30 cellular contexts compared by ENCODE assay signal in the genomic region with DNA sequence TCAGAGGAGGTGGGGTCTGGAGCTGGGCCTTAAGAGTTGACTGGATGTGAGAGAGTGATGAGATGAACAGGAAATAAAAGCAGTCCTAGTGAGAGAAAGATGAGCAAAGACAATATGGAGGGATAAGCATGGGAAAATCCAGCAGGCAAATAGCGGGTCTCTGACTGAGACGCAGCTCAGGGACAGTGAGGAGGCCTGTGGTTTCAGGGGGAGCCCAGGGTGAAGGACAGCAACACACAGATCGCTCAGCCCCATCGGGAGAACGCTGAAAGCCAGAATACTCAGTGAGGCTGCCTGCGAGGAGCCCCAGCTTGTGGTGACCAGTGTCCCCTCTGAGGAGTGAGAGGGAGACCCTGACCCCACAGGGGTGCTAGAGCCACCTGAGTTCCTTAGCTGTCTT. TPM values are rescaled to one million over a fixed set of nuclear protein-coding genes. Genes with fewer than 3 reads are reported as not detected.
"Had no signal": no experiment of that assay in that cellular context is flagged by ENCODE, and none has a peak within 500 bp of the region (broad histone marks: within the 10 kb centered on the region; RNA-seq: fewer than 3 reads in every experiment).

No MANE protein-coding gene starts in this region.

- H3K4me1 ChIP-seq: left lung, lower lobe of right lung, pancreas, prostate gland, sigmoid colon, spleen, suprapubic skin, tibial artery, uterus had no signal

- H3K4me3 Mint-ChIP-seq: immature natural killer cell; mesothelial cell of epicardium; naive B cell; natural killer cell; nephron progenitor cell; stimulated activated effector memory CD8-positive, alpha-beta T cell treated with anti-CD3 and anti-CD28 coated beads, Interleukin-12 subunit alpha, Interleukin-12 subunit beta, amount 100 ng/mL, for 72 hours; stimulated activated naive CD8-positive, alpha-beta T cell treated with anti-CD3 and anti-CD28 coated beads, Interleukin-15, Interleukin-2, amounts not matched to agents 100 ng/mL and 50 ng/mL, for 24 hours had no signal

- H3K27ac Mint-ChIP-seq: immature natural killer cell; mesothelial cell of epicardium; naive B cell; natural killer cell; nephron progenitor cell; stimulated activated effector memory CD8-positive, alpha-beta T cell treated with anti-CD3 and anti-CD28 coated beads, Interleukin-12 subunit alpha, Interleukin-12 subunit beta, amount 100 ng/mL, for 72 hours; stimulated activated naive CD8-positive, alpha-beta T cell treated with anti-CD3 and anti-CD28 coated beads, Interleukin-15, Interleukin-2, amounts not matched to agents 100 ng/mL and 50 ng/mL, for 24 hours had no signal

- H3K4me3 ChIP-seq: left lung, lower lobe of right lung, pancreas, prostate gland, sigmoid colon, spleen, suprapubic skin, thoracic aorta, tibial artery, uterus had no signal

- FAIRE-seq: islet of Langerhans, kidney, pancreas, small intestine had no signal

- H3K9me3 Mint-ChIP-seq: natural killer cell; stimulated activated effector memory CD8-positive, alpha-beta T cell treated with anti-CD3 and anti-CD28 coated beads, Interleukin-12 subunit alpha, Interleukin-12 subunit beta, amount 100 ng/mL, for 72 hours; stimulated activated naive CD8-positive, alpha-beta T cell treated with anti-CD3 and anti-CD28 coated beads, Interleukin-15, Interleukin-2, amounts not matched to agents 100 ng/mL and 50 ng/mL, for 24 hours had no signal

- H3K36me3 ChIP-seq: left lung, lower lobe of right lung, pancreas, prostate gland, sigmoid colon, spleen, suprapubic skin, thoracic aorta, tibial artery, uterus had no signal

- H3K27me3 ChIP-seq: left lung, pancreas, sigmoid colon, spleen, suprapubic skin, tibial artery, uterus had no signal

- ATAC-seq: left colon; left lung; lower lobe of right lung; natural killer cell; pancreas; right cardiac atrium; stimulated activated effector memory CD8-positive, alpha-beta T cell treated with anti-CD3 and anti-CD28 coated beads, Interleukin-12 subunit alpha, Interleukin-12 subunit beta, amount 100 ng/mL, for 72 hours had no signal

- DNase-seq: hypothalamus; immature natural killer cell; kidney; left colon; left lung; lower lobe of right lung; mammary epithelial cell; naive B cell; natural killer cell; nephron progenitor cell; nucleus accumbens; pancreas; posterior cingulate gyrus; retina; right cardiac atrium; sigmoid colon; small intestine; spleen; stimulated activated CD4-positive, alpha-beta T cell treated with anti-CD3 and anti-CD28 coated beads, Interleukin-4, amount 100 ng/mL, for 24 hours; stimulated activated naive CD4-positive, alpha-beta T cell; tibial artery; trophoblast cell; uterus had no signal

- H3K4me1 Mint-ChIP-seq: immature natural killer cell; naive B cell; natural killer cell; stimulated activated effector memory CD8-positive, alpha-beta T cell treated with anti-CD3 and anti-CD28 coated beads, Interleukin-12 subunit alpha, Interleukin-12 subunit beta, amount 100 ng/mL, for 72 hours had no signal

- H3K36me3 Mint-ChIP-seq: immature natural killer cell; mesothelial cell of epicardium; naive B cell; natural killer cell; stimulated activated effector memory CD8-positive, alpha-beta T cell treated with anti-CD3 and anti-CD28 coated beads, Interleukin-12 subunit alpha, Interleukin-12 subunit beta, amount 100 ng/mL, for 72 hours had no signal

- H3K27ac ChIP-seq: left lung, lower lobe of right lung, pancreas, prostate gland, sigmoid colon, spleen, suprapubic skin, thoracic aorta, tibial artery, uterus had no signal

- H3K9me3 ChIP-seq: left lung, lower lobe of right lung, pancreas, prostate gland, sigmoid colon, suprapubic skin, thoracic aorta, tibial artery, uterus had no signal

RNA-seq across cellular contexts. Expression of gene DCDC2, which starts 16.8 kb away (rescaled TPM):
- total RNA-seq: natural killer cell, right cardiac atrium, spleen, thoracic aorta had no signal
- polyA plus RNA-seq: immature natural killer cell, right cardiac atrium had no signal
